ENCODE assay signal across 9 cellular contexts in genomic region chr3:194688207-194688711, GRCh38. TPM values are rescaled to one million over a fixed set of nuclear protein-coding genes. Genes with fewer than 3 reads are reported as not detected.
DNase-seq lines count a peak whose midpoint lies in the region; ATAC-seq lines count a peak whose summit lies in the region.
"Had no signal": no experiment of that assay in that cellular context is flagged by ENCODE, and none has a peak within 500 bp of the region (broad histone marks: within the 10 kb centered on the region; RNA-seq: fewer than 3 reads in every experiment).

No MANE protein-coding gene starts in this region.

- intact Hi-C loops in left cardiac atrium (cut with DNase I): loop anchor here (5.0 to 10.0 kb wide), 3 partner anchors 84 to 267 kb away; no protein-coding TSS in a partner anchor

- H3K4me3 ChIP-seq in skeletal muscle tissue (ENCODE audit: low read length in 3 of 3): peak overlapping the region; percentile 83 to 89 (median 88)

- ATAC-seq in HG03045 (IDR thresholded peaks at IDR 0.05; ENCODE audit: unreplicated experiment) (peak; percentile 23), left cardiac atrium (peak in 1 of 2 donors; percentile 11)

- peaks cover 40% of the 10 kb centered on the region for H3K27me3 Mint-ChIP-seq in activated CD4-positive, alpha-beta memory T cell treated with anti-CD3 and anti-CD28 coated beads, Interleukin-2, amount 10 ng/mL, durations not matched to agents 7 days and 5 days

- peak overlapping the region; percentile 34 for H3K27ac ChIP-seq in skeletal muscle tissue (ENCODE audit: low read depth, low read length)
- H3K27ac ChIP-seq: C4-2B had no signal

- H3K27me3 ChIP-seq in skeletal muscle tissue (ENCODE audit: control insufficient read depth in 3 of 3, insufficient read depth in 3 of 3, low read length in 3 of 3): no peaks in the 10 kb centered on the region

- peak overlapping the region; percentile 31 for H3K4me3 Mint-ChIP-seq in activated CD4-positive, alpha-beta memory T cell treated with anti-CD3 and anti-CD28 coated beads, Interleukin-2, amount 10 ng/mL, durations not matched to agents 7 days and 5 days

- H3K4me1 ChIP-seq in skeletal muscle tissue (ENCODE audit: control insufficient read depth in 3 of 3, insufficient read depth in 3 of 3, low read length in 3 of 3): peaks cover 41 to 48% (median 48%) of the 10 kb centered on the region in 3 donors

- DNase-seq in NCI-H2107 treated with DMSO at 0.1 percent for 48 hours (lab: John Stamatoyannopoulos, UW; ENCODE audit: unreplicated experiment): peak; percentile 21
- DNase-seq in NCI-H2107 (lab: John Stamatoyannopoulos, UW): no peak
- peak; percentile 23 for DNase-seq in activated CD4-positive, alpha-beta memory T cell treated with anti-CD3 and anti-CD28 coated beads, Interleukin-2, amount 10 ng/mL, durations not matched to agents 7 days and 5 days
- DNase-seq in left cardiac atrium: peak; percentile 55
- DNase-seq in cerebellar cortex (ENCODE audit: low spot score): no peak
- no peak for DNase-seq in HuH-7.5 (ENCODE audit: low spot score)

- peaks cover 0 to 8% (median 0%) of the 10 kb centered on the region in 3 donors for H3K36me3 ChIP-seq in skeletal muscle tissue (ENCODE audit: control insufficient read depth in 3 of 3, insufficient read depth in 3 of 3, low read length in 3 of 3)

- H3K36me3 Mint-ChIP-seq in activated CD4-positive, alpha-beta memory T cell treated with anti-CD3 and anti-CD28 coated beads, Interleukin-2, amount 10 ng/mL, durations not matched to agents 7 days and 5 days (ENCODE audit: low read depth): peaks cover 2% of the 10 kb centered on the region

- H3K9ac ChIP-seq in skeletal muscle tissue (ENCODE audit: low read depth in 1 of 3, low read length in 3 of 3): peak overlapping the region in 2 of 3 donors; percentile 80 to 93

- no peaks in the 10 kb centered on the region for H3K9me3 ChIP-seq in skeletal muscle tissue (ENCODE audit: control insufficient read depth in 3 of 3, low read length in 3 of 3)

- CTCF ChIA-PET in activated CD4-positive, alpha-beta memory T cell treated with anti-CD3 and anti-CD28 coated beads, Interleukin-2, amount 10 ng/mL, durations not matched to agents 7 days and 5 days (lab: Charles Lee): interaction anchor here (0.8 to 8.9 kb wide), 19 partner anchors 12 to 582 kb away, joined by 3 to 232 read pairs (median 4); partner anchors contain the start of genes LSG1 and TMEM44

- H3K9me3 Mint-ChIP-seq in activated CD4-positive, alpha-beta memory T cell treated with anti-CD3 and anti-CD28 coated beads, Interleukin-2, amount 10 ng/mL, durations not matched to agents 7 days and 5 days: no peaks in the 10 kb centered on the region

- H3K27ac Mint-ChIP-seq in activated CD4-positive, alpha-beta memory T cell treated with anti-CD3 and anti-CD28 coated beads, Interleukin-2, amount 10 ng/mL, durations not matched to agents 7 days and 5 days: no peak overlapping the region

- POLR2A ChIA-PET in activated CD4-positive, alpha-beta memory T cell treated with anti-CD3 and anti-CD28 coated beads, Interleukin-2, amount 10 ng/mL, durations not matched to agents 7 days and 5 days (lab: Charles Lee): interaction anchor here (0.9 to 4.1 kb wide), 4 partner anchors 15 to 571 kb away, joined by 3 to 71 read pairs (median 4); partner anchors contain the start of gene LSG1

- H3K4me1 Mint-ChIP-seq in activated CD4-positive, alpha-beta memory T cell treated with anti-CD3 and anti-CD28 coated beads, Interleukin-2, amount 10 ng/mL, durations not matched to agents 7 days and 5 days: peaks cover 47% of the 10 kb centered on the region

RNA-seq across cellular contexts. Expression of gene FAM43A, which starts 2.6 kb away (rescaled TPM):
- 1 to 10 TPM; 4.3 TPM for total RNA-seq in activated CD4-positive, alpha-beta memory T cell treated with anti-CD3 and anti-CD28 coated beads, Interleukin-2, amount 10 ng/mL, durations not matched to agents 7 days and 5 days
- 10 to 100 TPM; 10.4 to 15.4 TPM for total RNA-seq in left cardiac atrium
- total RNA-seq in skeletal muscle tissue: 15.7 TPM

RNA-seq across cellular contexts. Expression of gene LSG1, which starts 16.3 kb away (rescaled TPM):
- 10 to 100 TPM; 24.7 to 26.5 TPM for total RNA-seq in activated CD4-positive, alpha-beta memory T cell treated with anti-CD3 and anti-CD28 coated beads, Interleukin-2, amount 10 ng/mL, durations not matched to agents 7 days and 5 days
- total RNA-seq in left cardiac atrium (10 to 100 TPM; 19.9 to 22.8 TPM), skeletal muscle tissue (36.5 TPM)

RNA-seq across cellular contexts. Expression of gene TMEM44, which starts 55.0 kb away (rescaled TPM):
- 1 to 10 TPM; 6.2 to 7.1 TPM for total RNA-seq in activated CD4-positive, alpha-beta memory T cell treated with anti-CD3 and anti-CD28 coated beads, Interleukin-2, amount 10 ng/mL, durations not matched to agents 7 days and 5 days
- total RNA-seq in left cardiac atrium (10 to 100 TPM in 1 of 2 donors, 1 to 10 TPM in 1; 5.6 to 12.1 TPM), skeletal muscle tissue (14.1 TPM)

Comparison
In these comparisons a context has a peak if more than half of its experiments do, and no peak if none do; other contexts are left out.
1. DNase-seq: peak in NCI-H2107 treated with DMSO at 0.1 percent for 48 hours (single experiment), activated CD4-positive, alpha-beta memory T cell treated with anti-CD3 and anti-CD28 coated beads, Interleukin-2, amount 10 ng/mL, durations not matched to agents 7 days and 5 days (single experiment) and left cardiac atrium (single experiment); none in NCI-H2107 (single experiment), cerebellar cortex (single experiment) and HuH-7.5 (single experiment).